1 cellular context compared by ENCODE assay signal in genomic region chr4:78693777-78694456, GRCh38.
TF ChIP-seq lines count a peak whose summit lies in the region.

No MANE protein-coding gene starts in this region.

TF ChIP-seq in HepG2, 621 proteins besides CTCF, POLR2A, EP300 and RAD21 (continued from another document):
- TF ChIP-seq ADNP (CRISPR knock-in tag; IDR thresholded peaks at IDR 0.05) = no peak
- no peak for TF ChIP-seq HOXD1 (CRISPR knock-in tag; IDR thresholded peaks at IDR 0.05)
- TF ChIP-seq ZNF343 (CRISPR knock-in tag; IDR thresholded peaks at IDR 0.05) = no peak
- no peak for TF ChIP-seq KDM3A (CRISPR knock-in tag; IDR thresholded peaks at IDR 0.05; ENCODE audit: low read depth)
- no peak for TF ChIP-seq ZNF235 (CRISPR knock-in tag; IDR thresholded peaks at IDR 0.05; ENCODE audit: borderline replicate concordance)
- no peak for TF ChIP-seq MAFG (CRISPR knock-in tag; IDR thresholded peaks at IDR 0.05)
- TF ChIP-seq ZBTB39 (CRISPR knock-in tag; IDR thresholded peaks at IDR 0.05) = no peak
